In the genomic region with DNA sequence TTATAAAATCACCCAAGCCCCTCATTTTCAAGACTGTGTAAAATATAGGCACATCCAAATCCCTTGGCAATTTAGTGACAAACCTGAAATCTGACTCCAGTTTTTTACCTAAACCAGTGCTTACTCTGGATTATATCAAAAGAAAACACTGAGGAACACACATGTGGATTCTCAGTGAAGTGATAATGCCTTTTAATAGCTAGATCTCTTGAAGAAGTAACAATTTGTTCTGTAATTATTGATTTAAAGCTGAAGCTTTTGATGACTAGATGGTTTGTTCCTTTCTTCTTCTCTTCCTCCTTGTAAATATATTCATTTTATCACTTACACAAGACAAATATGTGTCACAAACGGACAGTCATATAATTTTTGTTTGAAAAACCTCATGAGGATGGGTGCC, we compare ENCODE assay signal across 32 cellular contexts.
"Had no signal": no experiment of that assay in that cellular context is flagged by ENCODE, and none has a peak within 500 bp of the region (broad histone marks: within the 10 kb centered on the region; RNA-seq: fewer than 3 reads in every experiment).

No MANE protein-coding gene starts in this region.

- H3K27ac ChIP-seq: KMS-11 had no signal

- H3K9me3 ChIP-seq: MG63 had no signal

- H3K4me3 ChIP-seq: MG63 had no signal

- DNase-seq: Karpas-422, Kasumi-1, KG1, MG63, MM.1S, MV-4-11, NCI-H1048, NCI-H1092, NCI-H1092 treated with DMSO at 0.1 percent for 48 hours, NCI-H1105, NCI-H1105 treated with DMSO at 0.1 percent for 48 hours, NCI-H1436, NCI-H1436 treated with DMSO at 0.1 percent for 48 hours, NCI-H1694, NCI-H1694 treated with DMSO at 0.1 percent for 48 hours, NCI-H187, NCI-H187 treated with DMSO at 0.1 percent for 48 hours, NCI-H2029, NCI-H2029 treated with DMSO at 0.1 percent for 48 hours, NCI-H2081 treated with DMSO at 0.1 percent for 48 hours, NCI-H2107, NCI-H2171, NCI-H2171 treated with DMSO at 0.1 percent for 48 hours, NCI-H2227 treated with DMSO at 0.1 percent for 48 hours, NCI-H226, NCI-H345, NCI-H446, NCI-H446 treated with DMSO at 0.1 percent for 48 hours, NCI-H510A, NCI-H510A treated with DMSO at 0.1 percent for 48 hours, NCI-H524 had no signal

- H3K36me3 ChIP-seq: MG63 had no signal

- H3K27me3 ChIP-seq: MG63 had no signal
